In genomic region chr13:38693641-38694040, GRCh38 we compare ENCODE assay signal across 1 cellular context.
TF ChIP-seq lines count a peak whose summit lies in the region.

No MANE protein-coding gene starts in this region.

TF ChIP-seq in HEK293, 187 proteins besides CTCF, POLR2A, EP300 and RAD21 (continued from another document):
- TF ChIP-seq ZSCAN18 (tag by site-specific recombination; IDR thresholded peaks at IDR 0.05) (no peak), ZNF112 (tag by site-specific recombination; IDR thresholded peaks at IDR 0.05) (no peak), ZNF664 (tag by site-specific recombination; IDR thresholded peaks at IDR 0.05) (no peak), ZNF324 (tag by site-specific recombination; IDR thresholded peaks at IDR 0.05) (no peak), ZIC2 (tag by site-specific recombination; IDR thresholded peaks at IDR 0.05) (peak; percentile 49; the same call in 1 of the 2 replicates), ZBTB7A (tag by site-specific recombination; IDR thresholded peaks at IDR 0.05; ENCODE audit: low read depth) (no peak), ZNF37A (tag by site-specific recombination; IDR thresholded peaks at IDR 0.05) (no peak), OVOL3 (tag by site-specific recombination; IDR thresholded peaks at IDR 0.05) (no peak), ZNF660 (tag by site-specific recombination; IDR thresholded peaks at IDR 0.05) (0 out of 2 replicates have a peak, but pooled peaks have one; percentile 15), ZNF704 (tag by site-specific recombination; IDR thresholded peaks at IDR 0.05) (no peak)
